ENCODE assay signal across 1 cellular context in the genomic region with DNA sequence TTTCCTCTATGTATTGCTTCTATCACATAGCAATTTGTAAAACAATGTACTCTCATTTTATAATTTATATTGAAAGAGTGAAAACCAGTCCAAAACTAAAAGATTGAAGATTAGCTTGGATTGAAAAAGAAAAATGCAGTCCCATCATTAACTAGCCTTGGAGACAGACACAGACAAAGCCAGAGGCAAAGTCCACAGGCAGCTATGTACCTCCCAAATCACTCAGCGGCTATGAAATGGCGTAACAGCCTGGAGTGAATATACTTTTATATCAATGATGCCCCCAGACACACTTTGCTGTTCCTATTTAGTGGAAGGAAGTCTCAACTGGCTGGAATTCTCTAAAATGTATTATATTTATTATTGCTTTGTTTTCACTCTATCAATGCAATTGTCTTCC.
TF ChIP-seq lines count a peak whose summit lies in the region.

No MANE protein-coding gene starts in this region.

TF ChIP-seq in HepG2, 621 proteins besides CTCF, POLR2A, EP300 and RAD21 (continues in another document):
- TF ChIP-seq ZNF335 (CRISPR knock-in tag; IDR thresholded peaks at IDR 0.05) (no peak), PTBP1 (IDR thresholded peaks at IDR 0.05; ENCODE audit: low read depth, low read length, poor library complexity, severe bottlenecking) (no peak), KDM5B (CRISPR knock-in tag; IDR thresholded peaks at IDR 0.05; ENCODE audit: borderline replicate concordance) (no peak), SP2 (CRISPR knock-in tag; IDR thresholded peaks at IDR 0.05) (no peak), LRRFIP1 (CRISPR knock-in tag; conservative IDR thresholded peaks at IDR 0.05) (no peak), PAF1 (CRISPR knock-in tag; IDR thresholded peaks at IDR 0.05) (no peak), CEBPB (IDR thresholded peaks at IDR 0.05; ENCODE audit: borderline replicate concordance, low read depth, low read length) (0 out of 2 replicates have a peak, but pooled peaks have one; percentile 2), GATAD1 (CRISPR knock-in tag; IDR thresholded peaks at IDR 0.05) (no peak), ZNF557 (CRISPR knock-in tag; IDR thresholded peaks at IDR 0.05) (no peak), HNF4A (CRISPR knock-in tag; IDR thresholded peaks at IDR 0.05) (peak; percentile 85), ZBTB8A (CRISPR knock-in tag; IDR thresholded peaks at IDR 0.05; ENCODE audit: borderline replicate concordance, low read depth) (no peak), ZNF567 (CRISPR knock-in tag; IDR thresholded peaks at IDR 0.05; ENCODE audit: borderline replicate concordance) (no peak), CEBPG (CRISPR knock-in tag; IDR thresholded peaks at IDR 0.05) (peak; percentile 56; the same call in 1 of the 2 replicates), ARNT2 (CRISPR knock-in tag; IDR thresholded peaks at IDR 0.05; ENCODE audit: low read depth) (no peak), ZIK1 (CRISPR knock-in tag; IDR thresholded peaks at IDR 0.05; ENCODE audit: borderline replicate concordance, low read depth) (no peak), ZNF841 (CRISPR knock-in tag; IDR thresholded peaks at IDR 0.05; ENCODE audit: borderline replicate concordance) (no peak), ZFX (CRISPR knock-in tag; IDR thresholded peaks at IDR 0.05; ENCODE audit: low read depth) (no peak), RBAK (CRISPR knock-in tag; IDR thresholded peaks at IDR 0.05) (no peak), RFX3 (CRISPR knock-in tag; IDR thresholded peaks at IDR 0.05) (no peak), MBNL3 (CRISPR knock-in tag; conservative IDR thresholded peaks at IDR 0.05) (no peak), SP5 (CRISPR knock-in tag; IDR thresholded peaks at IDR 0.05; ENCODE audit: borderline replicate concordance, low read depth) (no peak), ELF3 (CRISPR knock-in tag; IDR thresholded peaks at IDR 0.05) (no peak), EHMT2 (IDR thresholded peaks at IDR 0.05; ENCODE audit: borderline replicate concordance, low read depth, low read length) (0 out of 2 replicates have a peak, but pooled peaks have one; percentile 52), HNF4G (IDR thresholded peaks at IDR 0.05; ENCODE audit: borderline replicate concordance, low read depth, low read length) (peak; percentile 71; the same call in 1 of the 2 replicates), HNF4G (CRISPR knock-in tag; IDR thresholded peaks at IDR 0.05; ENCODE audit: borderline replicate concordance, low read depth) (no peak), CENPBD1 (CRISPR knock-in tag; IDR thresholded peaks at IDR 0.05; ENCODE audit: borderline replicate concordance, low read depth) (no peak), SALL1 (CRISPR knock-in tag; IDR thresholded peaks at IDR 0.05) (no peak; the same call in 1 of the 2 replicates), ZNF660 (CRISPR knock-in tag; IDR thresholded peaks at IDR 0.05; ENCODE audit: borderline replicate concordance, low read depth) (no peak), ZFP36 (IDR thresholded peaks at IDR 0.05; ENCODE audit: borderline replicate concordance, low read depth, low read length, partially characterized antibody) (no peak), TCF12 (IDR thresholded peaks at IDR 0.05) (no peak), TCF12 (CRISPR knock-in tag; IDR thresholded peaks at IDR 0.05) (no peak), ZNF34 (CRISPR knock-in tag; IDR thresholded peaks at IDR 0.05; ENCODE audit: borderline replicate concordance) (no peak), POGZ (CRISPR knock-in tag; IDR thresholded peaks at IDR 0.05) (0 out of 2 replicates have a peak, but pooled peaks have one; percentile 31), MAZ (IDR thresholded peaks at IDR 0.05; ENCODE audit: borderline replicate concordance, low read depth, low read length) (no peak), MAZ (CRISPR knock-in tag; IDR thresholded peaks at IDR 0.05; ENCODE audit: low read depth) (no peak), ZNF207 (IDR thresholded peaks at IDR 0.05; ENCODE audit: borderline replicate concordance) (no peak), ERF (CRISPR knock-in tag; IDR thresholded peaks at IDR 0.05) (no peak), ZMYM4 (CRISPR knock-in tag; IDR thresholded peaks at IDR 0.05) (peak; percentile 44), SOX13 (IDR thresholded peaks at IDR 0.05) (no peak), SOX13 (CRISPR knock-in tag; conservative IDR thresholded peaks at IDR 0.05 in 1 of 2, IDR thresholded peaks at IDR 0.05 in 1 of 2) (0 out of 4 replicates have a peak, but pooled peaks of 1 of the 2 experiments have one; percentile 28), HIC2 (CRISPR knock-in tag; IDR thresholded peaks at IDR 0.05; ENCODE audit: low read depth) (no peak), HOXA5 (CRISPR knock-in tag; IDR thresholded peaks at IDR 0.05) (no peak), TBP (CRISPR knock-in tag; IDR thresholded peaks at IDR 0.05) (no peak)
- TF ChIP-seq, protein P1, sequence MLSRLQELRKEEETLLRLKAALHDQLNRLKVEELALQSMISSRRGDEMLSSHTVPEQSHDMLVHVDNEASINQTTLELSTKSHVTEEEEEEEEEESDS (CRISPR knock-in tag; IDR thresholded peaks at IDR 0.05; ENCODE audit: borderline replicate concordance) = no peak
- TF ChIP-seq, protein P2, sequence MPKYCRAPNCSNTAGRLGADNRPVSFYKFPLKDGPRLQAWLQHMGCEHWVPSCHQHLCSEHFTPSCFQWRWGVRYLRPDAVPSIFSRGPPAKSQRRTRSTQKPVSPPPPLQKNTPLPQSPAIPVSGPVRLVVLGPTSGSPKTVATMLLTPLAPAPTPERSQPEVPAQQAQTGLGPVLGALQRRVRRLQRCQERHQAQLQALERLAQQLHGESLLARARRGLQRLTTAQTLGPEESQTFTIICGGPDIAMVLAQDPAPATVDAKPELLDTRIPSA (CRISPR knock-in tag; IDR thresholded peaks at IDR 0.05; ENCODE audit: borderline replicate concordance) = no peak
- TF ChIP-seq, protein P3, sequence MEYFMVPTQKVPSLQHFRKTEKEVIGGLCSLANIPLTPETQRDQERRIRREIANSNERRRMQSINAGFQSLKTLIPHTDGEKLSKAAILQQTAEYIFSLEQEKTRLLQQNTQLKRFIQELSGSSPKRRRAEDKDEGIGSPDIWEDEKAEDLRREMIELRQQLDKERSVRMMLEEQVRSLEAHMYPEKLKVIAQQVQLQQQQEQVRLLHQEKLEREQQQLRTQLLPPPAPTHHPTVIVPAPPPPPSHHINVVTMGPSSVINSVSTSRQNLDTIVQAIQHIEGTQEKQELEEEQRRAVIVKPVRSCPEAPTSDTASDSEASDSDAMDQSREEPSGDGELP (IDR thresholded peaks at IDR 0.05; ENCODE audit: borderline replicate concordance, low read depth) = no peak
- TF ChIP-seq, protein P4, sequence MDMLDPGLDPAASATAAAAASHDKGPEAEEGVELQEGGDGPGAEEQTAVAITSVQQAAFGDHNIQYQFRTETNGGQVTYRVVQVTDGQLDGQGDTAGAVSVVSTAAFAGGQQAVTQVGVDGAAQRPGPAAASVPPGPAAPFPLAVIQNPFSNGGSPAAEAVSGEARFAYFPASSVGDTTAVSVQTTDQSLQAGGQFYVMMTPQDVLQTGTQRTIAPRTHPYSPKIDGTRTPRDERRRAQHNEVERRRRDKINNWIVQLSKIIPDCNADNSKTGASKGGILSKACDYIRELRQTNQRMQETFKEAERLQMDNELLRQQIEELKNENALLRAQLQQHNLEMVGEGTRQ (IDR thresholded peaks at IDR 0.05; ENCODE audit: low read depth, low read length) = no peak
- TF ChIP-seq, protein P4 (CRISPR knock-in tag; IDR thresholded peaks at IDR 0.05; ENCODE audit: borderline replicate concordance) = no peak
- TF ChIP-seq, protein P5, sequence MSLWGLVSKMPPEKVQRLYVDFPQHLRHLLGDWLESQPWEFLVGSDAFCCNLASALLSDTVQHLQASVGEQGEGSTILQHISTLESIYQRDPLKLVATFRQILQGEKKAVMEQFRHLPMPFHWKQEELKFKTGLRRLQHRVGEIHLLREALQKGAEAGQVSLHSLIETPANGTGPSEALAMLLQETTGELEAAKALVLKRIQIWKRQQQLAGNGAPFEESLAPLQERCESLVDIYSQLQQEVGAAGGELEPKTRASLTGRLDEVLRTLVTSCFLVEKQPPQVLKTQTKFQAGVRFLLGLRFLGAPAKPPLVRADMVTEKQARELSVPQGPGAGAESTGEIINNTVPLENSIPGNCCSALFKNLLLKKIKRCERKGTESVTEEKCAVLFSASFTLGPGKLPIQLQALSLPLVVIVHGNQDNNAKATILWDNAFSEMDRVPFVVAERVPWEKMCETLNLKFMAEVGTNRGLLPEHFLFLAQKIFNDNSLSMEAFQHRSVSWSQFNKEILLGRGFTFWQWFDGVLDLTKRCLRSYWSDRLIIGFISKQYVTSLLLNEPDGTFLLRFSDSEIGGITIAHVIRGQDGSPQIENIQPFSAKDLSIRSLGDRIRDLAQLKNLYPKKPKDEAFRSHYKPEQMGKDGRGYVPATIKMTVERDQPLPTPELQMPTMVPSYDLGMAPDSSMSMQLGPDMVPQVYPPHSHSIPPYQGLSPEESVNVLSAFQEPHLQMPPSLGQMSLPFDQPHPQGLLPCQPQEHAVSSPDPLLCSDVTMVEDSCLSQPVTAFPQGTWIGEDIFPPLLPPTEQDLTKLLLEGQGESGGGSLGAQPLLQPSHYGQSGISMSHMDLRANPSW (CRISPR knock-in tag; IDR thresholded peaks at IDR 0.05; ENCODE audit: borderline replicate concordance) = no peak
- TF ChIP-seq, protein P6, sequence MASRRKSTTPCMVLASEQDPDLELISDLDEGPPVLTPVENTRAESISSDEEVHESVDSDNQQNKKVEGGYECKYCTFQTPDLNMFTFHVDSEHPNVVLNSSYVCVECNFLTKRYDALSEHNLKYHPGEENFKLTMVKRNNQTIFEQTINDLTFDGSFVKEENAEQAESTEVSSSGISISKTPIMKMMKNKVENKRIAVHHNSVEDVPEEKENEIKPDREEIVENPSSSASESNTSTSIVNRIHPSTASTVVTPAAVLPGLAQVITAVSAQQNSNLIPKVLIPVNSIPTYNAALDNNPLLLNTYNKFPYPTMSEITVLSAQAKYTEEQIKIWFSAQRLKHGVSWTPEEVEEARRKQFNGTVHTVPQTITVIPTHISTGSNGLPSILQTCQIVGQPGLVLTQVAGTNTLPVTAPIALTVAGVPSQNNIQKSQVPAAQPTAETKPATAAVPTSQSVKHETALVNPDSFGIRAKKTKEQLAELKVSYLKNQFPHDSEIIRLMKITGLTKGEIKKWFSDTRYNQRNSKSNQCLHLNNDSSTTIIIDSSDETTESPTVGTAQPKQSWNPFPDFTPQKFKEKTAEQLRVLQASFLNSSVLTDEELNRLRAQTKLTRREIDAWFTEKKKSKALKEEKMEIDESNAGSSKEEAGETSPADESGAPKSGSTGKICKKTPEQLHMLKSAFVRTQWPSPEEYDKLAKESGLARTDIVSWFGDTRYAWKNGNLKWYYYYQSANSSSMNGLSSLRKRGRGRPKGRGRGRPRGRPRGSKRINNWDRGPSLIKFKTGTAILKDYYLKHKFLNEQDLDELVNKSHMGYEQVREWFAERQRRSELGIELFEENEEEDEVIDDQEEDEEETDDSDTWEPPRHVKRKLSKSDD (CRISPR knock-in tag; IDR thresholded peaks at IDR 0.05; ENCODE audit: low read depth) = no peak
